ENCODE assay signal across 5 cellular contexts in the genomic region with DNA sequence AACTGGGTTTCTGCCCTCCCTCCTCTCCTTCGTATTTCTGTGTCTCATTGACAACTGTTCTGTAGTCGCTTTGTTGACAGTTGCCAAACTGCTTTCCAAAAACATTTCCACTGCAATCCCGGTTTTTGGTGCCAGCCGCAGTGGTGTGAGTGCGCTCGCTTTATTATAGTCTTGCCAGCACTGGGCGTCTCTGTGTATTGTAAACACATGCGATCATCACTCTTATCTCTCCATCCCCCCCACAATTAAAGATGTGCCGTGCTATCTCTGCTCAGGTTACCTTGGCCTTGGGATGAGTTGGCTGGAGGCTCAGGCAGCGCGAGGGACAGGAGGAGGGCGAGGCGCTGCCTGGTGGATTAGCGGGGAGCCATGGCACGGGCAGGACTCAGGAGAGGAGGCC. TPM values are rescaled to one million over a fixed set of nuclear protein-coding genes. Genes with fewer than 3 reads are reported as not detected.
"Had no signal": no experiment of that assay in that cellular context is flagged by ENCODE, and none has a peak within 500 bp of the region (broad histone marks: within the 10 kb centered on the region; RNA-seq: fewer than 3 reads in every experiment).

No MANE protein-coding gene starts in this region.

RNA-seq across cellular contexts. Expression of a gene that starts 25.9 kb away (rescaled TPM):
- total RNA-seq: GM23248, H1, H7, H9, HFFc6 had no signal
- polyA plus RNA-seq: H1 had no signal
